15 cellular contexts compared by ENCODE assay signal in genomic region chr14:21527320-21527679, GRCh38. TPM values are rescaled to one million over a fixed set of nuclear protein-coding genes. Genes with fewer than 3 reads are reported as not detected.
DNase-seq lines count a peak whose midpoint lies in the region; ATAC-seq and TF ChIP-seq lines count a peak whose summit lies in the region.
"Had no signal": no experiment of that assay in that cellular context is flagged by ENCODE, and none has a peak within 500 bp of the region (broad histone marks: within the 10 kb centered on the region; RNA-seq: fewer than 3 reads in every experiment).

No MANE protein-coding gene starts in this region.

- CTCF ChIA-PET in activated CD8-positive, alpha-beta T cell treated with anti-CD3 and anti-CD28 coated beads, Interleukin-2, amount 10 ng/mL, durations not matched to agents 7 days and 5 days (lab: Charles Lee): interaction anchor here (1.1 to 3.9 kb wide), 5 partner anchors 29 to 72 kb away, joined by 3 to 33 read pairs (median 3); partner anchors contain the start of gene CHD8

- H3K36me3 ChIP-seq in left lung: no peaks in the 10 kb centered on the region
- H3K36me3 ChIP-seq: upper lobe of left lung had no signal

- peaks cover 14% of the 10 kb centered on the region for H3K4me1 Mint-ChIP-seq in stimulated activated naive CD8-positive, alpha-beta T cell treated with anti-CD3 and anti-CD28 coated beads, Interleukin-15, Interleukin-2, amounts not matched to agents 100 ng/mL and 50 ng/mL, for 24 hours (ENCODE audit: low read depth)
- H3K4me1 Mint-ChIP-seq in activated CD8-positive, alpha-beta T cell treated with anti-CD3 and anti-CD28 coated beads, Interleukin-2, amount 10 ng/mL, durations not matched to agents 7 days and 5 days (ENCODE audit: low read depth): peaks cover 17% of the 10 kb centered on the region
- peaks cover 8% of the 10 kb centered on the region for H3K4me1 Mint-ChIP-seq in memory B cell

- no peak for DNase-seq in stimulated activated naive CD8-positive, alpha-beta T cell treated with anti-CD3 and anti-CD28 coated beads, Interleukin-15, Interleukin-2, amounts not matched to agents 100 U/mL and 50 U/mL, for 24 hours
- DNase-seq in activated CD8-positive, alpha-beta T cell treated with anti-CD3 and anti-CD28 coated beads, Interleukin-2, amount 10 ng/mL, durations not matched to agents 7 days and 5 days: no peak
- DNase-seq in memory B cell (ENCODE audit: low spot score in 2 of 2) (no peak), H4 (ENCODE audit: low spot score) (no peak), amniotic stem cell (lab: John Stamatoyannopoulos, UW) (no peak), left lung (no peak)
- DNase-seq: activated naive CD4-positive, alpha-beta T cell; foreskin melanocyte; NCI-H2029 treated with DMSO at 0.1 percent for 48 hours; upper lobe of left lung had no signal

- H3K4me1 ChIP-seq in left lung: peaks cover 0 to 33% of the 10 kb centered on the region in 2 donors

- ATAC-seq in stimulated activated naive CD8-positive, alpha-beta T cell treated with anti-CD3 and anti-CD28 coated beads, Interleukin-15, Interleukin-2, amounts not matched to agents 100 U/mL and 50 U/mL, for 24 hours: no peak
- no peak for ATAC-seq in activated CD8-positive, alpha-beta T cell treated with anti-CD3 and anti-CD28 coated beads, Interleukin-2, amount 10 ng/mL, durations not matched to agents 7 days and 5 days
- ATAC-seq in memory B cell (ENCODE audit: low read depth) (no peak), HG03045 (IDR thresholded peaks at IDR 0.05; ENCODE audit: unreplicated experiment) (no peak), left lung (no peak)

- peak overlapping the region; percentile 82 for H3K4me3 Mint-ChIP-seq in stimulated activated naive CD8-positive, alpha-beta T cell treated with anti-CD3 and anti-CD28 coated beads, Interleukin-15, Interleukin-2, amounts not matched to agents 100 ng/mL and 50 ng/mL, for 24 hours
- H3K4me3 Mint-ChIP-seq in activated CD8-positive, alpha-beta T cell treated with anti-CD3 and anti-CD28 coated beads, Interleukin-2, amount 10 ng/mL, durations not matched to agents 7 days and 5 days: peak overlapping the region; percentile 15
- peak overlapping the region; percentile 84 for H3K4me3 Mint-ChIP-seq in memory B cell

- H3K27ac Mint-ChIP-seq in stimulated activated naive CD8-positive, alpha-beta T cell treated with anti-CD3 and anti-CD28 coated beads, Interleukin-15, Interleukin-2, amounts not matched to agents 100 ng/mL and 50 ng/mL, for 24 hours: peak overlapping the region; percentile 49
- H3K27ac Mint-ChIP-seq in activated CD8-positive, alpha-beta T cell treated with anti-CD3 and anti-CD28 coated beads, Interleukin-2, amount 10 ng/mL, durations not matched to agents 7 days and 5 days: no peak overlapping the region
- H3K27ac Mint-ChIP-seq in memory B cell: no peak overlapping the region

- H3K27ac ChIP-seq in left lung: no peak overlapping the region

- H3K9me3 ChIP-seq in left lung: no peaks in the 10 kb centered on the region
- H3K9me3 ChIP-seq: upper lobe of left lung had no signal

- no peak overlapping the region for H3K4me3 ChIP-seq in left lung

- H3K27me3 ChIP-seq in left lung: peaks cover 0 to 11% of the 10 kb centered on the region in 2 donors
- H3K27me3 ChIP-seq: upper lobe of left lung had no signal

- intact Hi-C loops in left lung (cut with DNase I): no loop called here

- no peaks in the 10 kb centered on the region for H3K27me3 Mint-ChIP-seq in stimulated activated naive CD8-positive, alpha-beta T cell treated with anti-CD3 and anti-CD28 coated beads, Interleukin-15, Interleukin-2, amounts not matched to agents 100 ng/mL and 50 ng/mL, for 24 hours
- peaks cover 8% of the 10 kb centered on the region for H3K27me3 Mint-ChIP-seq in activated CD8-positive, alpha-beta T cell treated with anti-CD3 and anti-CD28 coated beads, Interleukin-2, amount 10 ng/mL, durations not matched to agents 7 days and 5 days (ENCODE audit: low read depth)
- peaks cover 13% of the 10 kb centered on the region for H3K27me3 Mint-ChIP-seq in memory B cell

- no peaks in the 10 kb centered on the region for H3K9me3 Mint-ChIP-seq in stimulated activated naive CD8-positive, alpha-beta T cell treated with anti-CD3 and anti-CD28 coated beads, Interleukin-15, Interleukin-2, amounts not matched to agents 100 ng/mL and 50 ng/mL, for 24 hours
- no peaks in the 10 kb centered on the region for H3K9me3 Mint-ChIP-seq in activated CD8-positive, alpha-beta T cell treated with anti-CD3 and anti-CD28 coated beads, Interleukin-2, amount 10 ng/mL, durations not matched to agents 7 days and 5 days (ENCODE audit: insufficient read depth)
- H3K9me3 Mint-ChIP-seq in memory B cell: no peaks in the 10 kb centered on the region

- POLR2A ChIA-PET in activated CD8-positive, alpha-beta T cell treated with anti-CD3 and anti-CD28 coated beads, Interleukin-2, amount 10 ng/mL, durations not matched to agents 7 days and 5 days (lab: Charles Lee): interaction anchor here (1.2 kb wide), 1 partner anchor 19 kb away, joined by 4 read pairs; no protein-coding TSS in a partner anchor

- no peaks in the 10 kb centered on the region for H3K36me3 Mint-ChIP-seq in stimulated activated naive CD8-positive, alpha-beta T cell treated with anti-CD3 and anti-CD28 coated beads, Interleukin-15, Interleukin-2, amounts not matched to agents 100 ng/mL and 50 ng/mL, for 24 hours (ENCODE audit: low read depth)
- H3K36me3 Mint-ChIP-seq in activated CD8-positive, alpha-beta T cell treated with anti-CD3 and anti-CD28 coated beads, Interleukin-2, amount 10 ng/mL, durations not matched to agents 7 days and 5 days (ENCODE audit: low read depth): no peaks in the 10 kb centered on the region
- no peaks in the 10 kb centered on the region for H3K36me3 Mint-ChIP-seq in memory B cell

- TF ChIP-seq CTCF in left lung (IDR thresholded peaks at IDR 0.05): no peak

RNA-seq across cellular contexts. Expression of gene SALL2, which starts 1.2 kb away (rescaled TPM):
- total RNA-seq in activated CD8-positive, alpha-beta T cell treated with anti-CD3 and anti-CD28 coated beads, Interleukin-2, amount 10 ng/mL, durations not matched to agents 7 days and 5 days: 1 to 10 TPM; 1.9 to 2.0 TPM
- total RNA-seq in H4 (2014; rRNA removed; shearing (Covaris generic)): 0.06 and 0.75 TPM in 2 replicates
- 10 to 100 TPM in 1 of 2 donors, 1 to 10 TPM in 1; 7.6 to 12.4 TPM for total RNA-seq in left lung

RNA-seq across cellular contexts. Expression of gene METTL3, which starts 16.2 kb away (rescaled TPM):
- total RNA-seq in activated CD8-positive, alpha-beta T cell treated with anti-CD3 and anti-CD28 coated beads, Interleukin-2, amount 10 ng/mL, durations not matched to agents 7 days and 5 days: 10 to 100 TPM; 68.3 to 70.8 TPM
- total RNA-seq in H4 (2014; rRNA removed; shearing (Covaris generic)): 55.3 and 56.8 TPM in 2 replicates
- total RNA-seq in left lung: 10 to 100 TPM; 36.8 to 50.4 TPM

RNA-seq across cellular contexts. Expression of gene TOX4, which starts 50.3 kb away (rescaled TPM):
- 10 to 100 TPM; 66.2 to 71.1 TPM for total RNA-seq in activated CD8-positive, alpha-beta T cell treated with anti-CD3 and anti-CD28 coated beads, Interleukin-2, amount 10 ng/mL, durations not matched to agents 7 days and 5 days
- total RNA-seq in H4 (2014; rRNA removed; shearing (Covaris generic)): 12.7 and 14.3 TPM in 2 replicates
- 10 to 100 TPM; 62.9 to 67.9 TPM for total RNA-seq in left lung

RNA-seq across cellular contexts. Expression of gene RAB2B, which starts 50.5 kb away (rescaled TPM):
- 10 to 100 TPM; 20.7 to 22.1 TPM for total RNA-seq in activated CD8-positive, alpha-beta T cell treated with anti-CD3 and anti-CD28 coated beads, Interleukin-2, amount 10 ng/mL, durations not matched to agents 7 days and 5 days
- total RNA-seq in H4 (2014; rRNA removed; shearing (Covaris generic)): 17.5 and 22.9 TPM in 2 replicates
- total RNA-seq in left lung: 10 to 100 TPM; 26.8 to 30.2 TPM

RNA-seq across cellular contexts. Expression of gene OR10G3, which starts 52.6 kb away (rescaled TPM):
- total RNA-seq in activated CD8-positive, alpha-beta T cell treated with anti-CD3 and anti-CD28 coated beads, Interleukin-2, amount 10 ng/mL, durations not matched to agents 7 days and 5 days: not detected
- not detected in 2 replicates for total RNA-seq in H4 (2014; rRNA removed; shearing (Covaris generic))
- total RNA-seq in left lung: not detected
- total RNA-seq: dermis microvascular lymphatic vessel endothelial cell, HT-29, liver, upper lobe of left lung had no signal

Comparison
In these comparisons a context has a peak if more than half of its experiments do, and no peak if none do; other contexts are left out.
1. H3K4me3 Mint-ChIP-seq: peak in every context shown above with its lines; median percentile 84 in memory B cell; 82 in stimulated activated naive CD8-positive, alpha-beta T cell treated with anti-CD3 and anti-CD28 coated beads, Interleukin-15, Interleukin-2, amounts not matched to agents 100 ng/mL and 50 ng/mL, for 24 hours; 15 in activated CD8-positive, alpha-beta T cell treated with anti-CD3 and anti-CD28 coated beads, Interleukin-2, amount 10 ng/mL, durations not matched to agents 7 days and 5 days.